In the genomic region with DNA sequence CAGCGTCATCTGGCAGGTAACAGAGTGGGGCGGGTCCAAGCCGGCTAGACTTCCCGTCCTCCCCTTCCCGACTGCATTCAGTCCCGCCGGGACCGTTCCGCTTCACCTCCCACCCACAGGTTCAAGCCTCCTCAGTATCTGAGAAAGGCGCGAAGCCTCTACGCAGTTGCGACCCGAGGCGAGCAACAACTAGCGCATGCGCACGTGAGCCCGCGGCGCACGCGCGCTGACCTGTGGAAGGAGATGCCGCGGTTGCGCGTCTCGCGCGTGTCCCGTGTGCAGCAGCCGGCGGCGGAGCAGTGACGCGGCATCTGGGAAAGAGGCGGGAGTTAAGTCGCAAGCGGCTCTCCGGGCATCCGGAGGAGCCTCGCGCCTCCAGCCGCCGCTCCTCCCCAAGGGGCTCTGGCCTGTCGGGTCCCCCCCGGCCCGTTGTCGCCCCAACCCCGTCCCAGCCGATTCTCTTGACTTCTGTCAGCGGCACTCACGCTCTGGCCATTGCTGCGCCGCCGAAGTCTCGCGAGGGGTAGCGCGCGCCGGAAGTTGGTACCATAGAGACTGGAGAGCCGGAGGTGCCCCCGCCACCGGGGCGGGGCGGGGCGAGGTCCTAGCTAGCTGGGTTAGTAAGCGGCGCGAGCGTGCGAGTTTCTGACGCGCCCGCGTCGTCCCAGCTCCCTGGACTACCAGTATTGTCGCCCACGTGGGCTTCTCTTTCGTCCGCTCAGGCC, we compare ENCODE assay signal across 8 cellular contexts. TPM values are rescaled to one million over a fixed set of nuclear protein-coding genes. Genes with fewer than 3 reads are reported as not detected.
DNase-seq lines count a peak whose midpoint lies in the region; ATAC-seq lines count a peak whose summit lies in the region.

A gene with protein sequence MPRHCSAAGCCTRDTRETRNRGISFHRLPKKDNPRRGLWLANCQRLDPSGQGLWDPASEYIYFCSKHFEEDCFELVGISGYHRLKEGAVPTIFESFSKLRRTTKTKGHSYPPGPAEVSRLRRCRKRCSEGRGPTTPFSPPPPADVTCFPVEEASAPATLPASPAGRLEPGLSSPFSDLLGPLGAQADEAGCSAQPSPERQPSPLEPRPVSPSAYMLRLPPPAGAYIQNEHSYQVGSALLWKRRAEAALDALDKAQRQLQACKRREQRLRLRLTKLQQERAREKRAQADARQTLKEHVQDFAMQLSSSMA (minus strand): TSS at position 518 of the 725 bp plus-strand sequence. CDS start 207 bp downstream, at position 311.

- DNase-seq in COLO829 (ENCODE audit: low spot score) = peak; percentile 96
- DNase-seq in HT-29 (ENCODE audit: low spot score) = peak; percentile 90
- DNase-seq in NK-92 treated with Interleukin-12 subunit alpha and Interleukin-12 subunit beta, amount 100 ng/mL, for 24 hours (lab: John Stamatoyannopoulos, UW) = peak; percentile 91
- DNase-seq in activated CD8-positive, alpha-beta memory T cell treated with anti-CD3 and anti-CD28 coated beads for 24 hours = peak; percentile 99
- peak; percentile 91 for DNase-seq in effector CD8-positive, alpha-beta T cell (lab: John Stamatoyannopoulos, UW)
- peak; percentile 95 to 96 for DNase-seq in lung microvascular endothelial cell (ENCODE audit: low read depth in 2 of 2)
- peak; percentile 94 to 96 (median 95) for DNase-seq in stimulated activated CD4-positive, alpha-beta T cell treated with anti-CD3 and anti-CD28 coated beads, TNF-alpha, amount 100 ng/mL, for 4 hours (ENCODE audit: low read depth in 3 of 3)

- ATAC-seq in GM21360 (IDR thresholded peaks at IDR 0.05; ENCODE audit: unreplicated experiment) = peak; percentile 88

RNA-seq across cellular contexts. Expression of the gene that starts here (rescaled TPM):
- total RNA-seq in HT-29 (2014; rRNA removed; shearing (Covaris generic)) = 60.1 and 75.4 TPM in 2 replicates
- total RNA-seq in lung microvascular endothelial cell = 9.2 and 14.9 TPM in 2 replicates

Comparison
In these comparisons a context has a peak if more than half of its experiments do, and no peak if none do; other contexts are left out.
1. Peak in every context shown above with its lines: DNase-seq and ATAC-seq.